In the genomic region with DNA sequence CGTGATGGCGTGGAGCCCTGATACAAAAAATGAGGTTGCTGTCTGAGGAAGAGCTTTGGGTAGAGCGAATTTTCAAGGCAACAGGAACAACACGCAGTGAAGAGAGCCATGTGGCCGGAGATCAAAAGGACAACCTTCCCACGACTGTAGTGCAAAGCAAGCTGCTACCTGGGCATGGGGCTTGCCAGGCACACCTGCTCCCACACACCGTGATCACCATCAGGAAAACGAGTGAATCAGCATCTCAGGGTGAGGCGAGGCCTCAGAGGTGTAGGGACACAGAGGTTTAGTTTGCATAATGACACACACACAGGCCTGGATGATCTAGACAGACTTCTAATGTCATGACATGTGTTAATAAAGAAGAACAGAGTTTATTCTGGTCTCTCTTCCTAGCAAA, we compare ENCODE assay signal across 9 cellular contexts.
DNase-seq lines count a peak whose midpoint lies in the region; ATAC-seq lines count a peak whose summit lies in the region.
"Had no signal": no experiment of that assay in that cellular context is flagged by ENCODE, and none has a peak within 500 bp of the region (broad histone marks: within the 10 kb centered on the region; RNA-seq: fewer than 3 reads in every experiment).

No MANE protein-coding gene starts in this region.

- peaks cover 9 to 36% (median 17%) of the 10 kb centered on the region in 7 donors for H3K4me1 Mint-ChIP-seq in naive thymus-derived CD4-positive, alpha-beta T cell

- H3K4me1 ChIP-seq in naive thymus-derived CD4-positive, alpha-beta T cell (ENCODE audit: control insufficient read depth in 2 of 2, insufficient read depth in 2 of 2, low read length in 2 of 2), result no peaks in the 10 kb centered on the region

- H3K36me3 ChIP-seq in naive thymus-derived CD4-positive, alpha-beta T cell (ENCODE audit: control insufficient read depth in 2 of 3, insufficient read depth in 3 of 3, low read length in 3 of 3), result peaks cover 0 to 3% (median 0%) of the 10 kb centered on the region in 3 experiments

- peaks cover 0 to 17% (median 8%) of the 10 kb centered on the region in 5 donors for H3K36me3 Mint-ChIP-seq in naive thymus-derived CD4-positive, alpha-beta T cell

- H3K9me3 ChIP-seq in naive thymus-derived CD4-positive, alpha-beta T cell (ENCODE audit: control insufficient read depth in 2 of 3, low read length in 3 of 3), result no peaks in the 10 kb centered on the region

- peak overlapping the region; percentile 59 for H3K27ac ChIP-seq in caudate nucleus (ENCODE audit: low read depth, low read length)
- H3K27ac ChIP-seq in naive thymus-derived CD4-positive, alpha-beta T cell (ENCODE audit: low read depth, low read length), result no peak overlapping the region

- H3K27me3 Mint-ChIP-seq in naive thymus-derived CD4-positive, alpha-beta T cell, result no peaks in the 10 kb centered on the region

- DNase-seq in Caki2 (ENCODE audit: low read depth), result peak; percentile 18
- DNase-seq in NCI-H146 (lab: John Stamatoyannopoulos, UW), result peak; percentile 94
- DNase-seq in caudate nucleus (lab: John Stamatoyannopoulos, UW), result peak in 5 of 61 donors; percentile 8 to 36 (median 25)
- DNase-seq in naive thymus-derived CD4-positive, alpha-beta T cell, result no peak
- no peak for DNase-seq in NCI-H2196 treated with DMSO at 0.1 percent for 48 hours (lab: John Stamatoyannopoulos, UW; ENCODE audit: unreplicated experiment)
- DNase-seq in NCI-H187 treated with DMSO at 0.1 percent for 48 hours (lab: John Stamatoyannopoulos, UW), result no peak

- H3K4me3 ChIP-seq in naive thymus-derived CD4-positive, alpha-beta T cell (ENCODE audit: low read length), result no peak overlapping the region

- CTCF ChIA-PET in naive thymus-derived CD4-positive, alpha-beta T cell (lab: Charles Lee), result no interaction called here

- POLR2A ChIA-PET in naive thymus-derived CD4-positive, alpha-beta T cell (lab: Charles Lee), result no interaction called here

- no peaks in the 10 kb centered on the region for H3K27me3 ChIP-seq in naive thymus-derived CD4-positive, alpha-beta T cell (ENCODE audit: control insufficient read depth in 2 of 2, insufficient read depth in 2 of 2, low read length in 2 of 2)
- H3K27me3 ChIP-seq: dorsolateral prefrontal cortex had no signal

- H3K27ac Mint-ChIP-seq in naive thymus-derived CD4-positive, alpha-beta T cell, result peak overlapping the region in 5 of 9 donors; percentile 10 to 77 (median 49)

- intact Hi-C loops in naive thymus-derived CD4-positive, alpha-beta T cell (cut with micrococcal nuclease), result no loop called here

- no peak overlapping the region for H3K4me3 Mint-ChIP-seq in naive thymus-derived CD4-positive, alpha-beta T cell

- in situ Hi-C loops in Caki2 (cut with HindIII; ENCODE audit: low pct_unique_long_range_greater_than_20kb, low sequenced_read_pairs), result no loop called here

- no peaks in the 10 kb centered on the region for H3K9me3 Mint-ChIP-seq in naive thymus-derived CD4-positive, alpha-beta T cell

- no peak for ATAC-seq in naive thymus-derived CD4-positive, alpha-beta T cell
- no peak for ATAC-seq in HG02852 (IDR thresholded peaks at IDR 0.05; ENCODE audit: unreplicated experiment)
- ATAC-seq in GM18870 (IDR thresholded peaks at IDR 0.05; ENCODE audit: unreplicated experiment), result no peak

Comparison
In these comparisons a context has a peak if more than half of its experiments do, and no peak if none do; other contexts are left out.
1. DNase-seq: peak in Caki2 (single experiment) and NCI-H146 (single experiment); none in naive thymus-derived CD4-positive, alpha-beta T cell (0 of 9), NCI-H2196 treated with DMSO at 0.1 percent for 48 hours (single experiment) and NCI-H187 treated with DMSO at 0.1 percent for 48 hours (single experiment).